Comparison of ENCODE assay signal across 21 cellular contexts in genomic region chr15:55031732-55032131, GRCh38.
"Had no signal": no experiment of that assay in that cellular context is flagged by ENCODE, and none has a peak within 500 bp of the region (broad histone marks: within the 10 kb centered on the region; RNA-seq: fewer than 3 reads in every experiment).

No MANE protein-coding gene starts in this region.

- H3K27ac ChIP-seq: brain microvascular endothelial cell, epithelial cell of prostate, foreskin keratinocyte, prostate gland, sigmoid colon, testis, upper lobe of left lung had no signal

- DNase-seq: activated CD4-positive, alpha-beta T cell treated with anti-CD3 and anti-CD28 coated beads, Interleukin-2, amount 10 ng/mL, durations not matched to agents 24 days and 14 days; activated CD8-positive, alpha-beta T cell treated with anti-CD3 and anti-CD28 coated beads, Interleukin-2, amount 10 ng/mL, durations not matched to agents 7 days and 5 days; activated effector memory CD4-positive, alpha-beta T cell treated with Interleukin-2 at 50 U/mL for 16 hours; activated naive CD4-positive, alpha-beta T cell treated with anti-CD3 and anti-CD28 coated beads, Interleukin-2, amount 10 ng/mL, durations not matched to agents 7 days and 5 days; activated naive CD8-positive, alpha-beta T cell treated with anti-CD3 and anti-CD28 coated beads, Interleukin-2, amount 50 U/mL, for 24 hours; activated T-cell treated with anti-CD3 and anti-CD28 coated beads, Interleukin-2, amount 50 U/mL, for 48 hours; brain microvascular endothelial cell; central memory CD4-positive, alpha-beta T cell; endodermal cell; foreskin keratinocyte; islet precursor cell; left colon; occipital lobe; sigmoid colon; stimulated activated CD4-positive, alpha-beta T cell treated with anti-CD3 and anti-CD28 coated beads, Interleukin-4, amount 100 ng/mL, for 24 hours; T-helper 9 cell; testis; upper lobe of left lung had no signal

- H3K4me1 ChIP-seq: foreskin keratinocyte, prostate gland, sigmoid colon, testis, upper lobe of left lung had no signal

- H3K9me3 ChIP-seq: prostate gland, sigmoid colon, testis, upper lobe of left lung had no signal

- ATAC-seq: activated CD8-positive, alpha-beta T cell treated with anti-CD3 and anti-CD28 coated beads, Interleukin-2, amount 10 ng/mL, durations not matched to agents 7 days and 5 days; activated naive CD8-positive, alpha-beta T cell treated with anti-CD3 and anti-CD28 coated beads, Interleukin-2, amount 50 U/mL, for 24 hours; foreskin keratinocyte; left colon; stimulated activated effector memory CD8-positive, alpha-beta T cell treated with anti-CD3 and anti-CD28 coated beads, Interleukin-12 subunit alpha, Interleukin-12 subunit beta, amount 100 ng/mL, for 72 hours had no signal

- H3K4me3 ChIP-seq: prostate gland, sigmoid colon, testis, upper lobe of left lung had no signal

- H3K36me3 ChIP-seq: brain microvascular endothelial cell, prostate gland, sigmoid colon, upper lobe of left lung had no signal

- H3K27me3 ChIP-seq: brain microvascular endothelial cell, foreskin keratinocyte, sigmoid colon, testis, upper lobe of left lung had no signal
